Comparison of ENCODE assay signal across 8 cellular contexts in the genomic region with DNA sequence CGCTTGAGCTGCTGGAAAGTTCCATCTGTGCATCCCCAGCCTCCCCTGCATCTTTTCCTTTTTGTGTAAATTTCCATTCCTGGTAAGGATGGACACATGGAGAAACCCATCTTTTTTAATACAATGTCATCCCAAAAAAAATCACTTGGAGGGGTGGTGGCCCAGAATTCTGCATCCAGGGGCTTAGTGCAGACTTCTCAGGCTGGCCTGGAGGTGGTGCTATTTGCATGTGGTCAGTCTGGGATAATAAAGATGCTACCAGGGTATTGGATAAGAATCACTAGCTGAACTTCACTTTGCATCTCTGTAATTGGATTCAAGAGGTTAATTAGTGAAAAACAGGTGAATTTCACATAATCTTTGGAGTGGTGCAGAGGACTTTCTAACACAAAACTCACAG. TPM values are rescaled to one million over a fixed set of nuclear protein-coding genes. Genes with fewer than 3 reads are reported as not detected.
A peak's percentile ranks its signal among the peaks of the same experiment; 100 is the strongest.
DNase-seq lines count a peak whose midpoint lies in the region; ATAC-seq and TF ChIP-seq lines count a peak whose summit lies in the region.

No MANE protein-coding gene starts in this region.

- intact Hi-C loops in left colon (cut with DNase I, micrococcal nuclease): loop anchor here in 1 of 2 donors (10.0 kb wide), 2 partner anchors 56 to 286 kb away; partner anchors contain the start of genes NMB, SLC28A1 and WDR73

- DNase-seq in NCI-H82 treated with DMSO at 0.1 percent for 48 hours (lab: John Stamatoyannopoulos, UW; ENCODE audit: unreplicated experiment): peak; percentile 63
- DNase-seq in amniotic epithelial cell (ENCODE audit: low read depth): peak; percentile 68
- DNase-seq in left colon: peak in 1 of 2 donors; percentile 42
- DNase-seq in suprapubic skin (ENCODE audit: low spot score in 2 of 2): no peak
- no peak for DNase-seq in effector CD4-positive, alpha-beta T cell

- peak overlapping the region; percentile 71 for H3K9ac ChIP-seq in BLaER1

- TF ChIP-seq POLR2A in suprapubic skin (IDR thresholded peaks at IDR 0.05): no peak

- TF ChIP-seq EP300 in suprapubic skin (IDR thresholded peaks at IDR 0.05): no peak

- peak; percentile 20 for ATAC-seq in left colon
- no peak for ATAC-seq in GM19397 (IDR thresholded peaks at IDR 0.05; ENCODE audit: unreplicated experiment)

- H3K4me1 ChIP-seq in BLaER1: peaks cover 73% of the 10 kb centered on the region
- H3K4me1 ChIP-seq in suprapubic skin: peaks cover 19% of the 10 kb centered on the region

- no peaks in the 10 kb centered on the region for H3K27me3 ChIP-seq in BLaER1
- H3K27me3 ChIP-seq in suprapubic skin: no peaks in the 10 kb centered on the region

- H3K27ac ChIP-seq in BLaER1: peak overlapping the region; percentile 96
- peak overlapping the region; percentile 53 for H3K27ac ChIP-seq in suprapubic skin

- TF ChIP-seq CTCF in GM12875 (IDR thresholded peaks at IDR 0.05; ENCODE audit: borderline replicate concordance, insufficient read depth, low read depth, low read length): peak; percentile 36; the same call in 1 of the 2 replicates
- peak; percentile 30 to 49 for TF ChIP-seq CTCF in suprapubic skin (IDR thresholded peaks at IDR 0.05)

- 0 out of 2 replicates have a peak, but pooled peaks cover 8% of the 10 kb centered on the region for H3K9me3 ChIP-seq in BLaER1
- no peaks in the 10 kb centered on the region for H3K9me3 ChIP-seq in suprapubic skin

- peak overlapping the region; percentile 94 for H3K4me2 ChIP-seq in BLaER1

- peaks cover 22% of the 10 kb centered on the region for H4K20me1 ChIP-seq in BLaER1

- H3K4me3 ChIP-seq in BLaER1 (peak overlapping the region; percentile 43), GM12875 (ENCODE audit: low read depth, low read length) (no peak overlapping the region), suprapubic skin (no peak overlapping the region)

- H3K36me3 ChIP-seq in BLaER1 (peaks cover 9% of the 10 kb centered on the region), suprapubic skin (peaks cover 2% of the 10 kb centered on the region)

- WGBS in suprapubic skin: 77% methylated on average over 1 of the region's 1 CpG

RNA-seq across cellular contexts. Expression of gene ZSCAN2, which starts 1.8 kb away (rescaled TPM):
- total RNA-seq in left colon (1 to 10 TPM; 5.4 to 8.2 TPM), suprapubic skin (1 to 10 TPM; 2.5 to 8.6 (median 5.3) TPM)

RNA-seq across cellular contexts. Expression of gene WDR73, which starts 55.1 kb away (rescaled TPM):
- 10 to 100 TPM; 17.0 to 20.5 TPM for total RNA-seq in left colon
- total RNA-seq in suprapubic skin: 10 to 100 TPM; 16.0 to 39.9 (median 27.2) TPM

RNA-seq across cellular contexts. Expression of gene NMB, which starts 59.0 kb away (rescaled TPM):
- 1 to 10 TPM; 1.8 to 2.8 TPM for total RNA-seq in left colon
- 1 to 10 TPM; 2.2 to 6.7 (median 3.5) TPM for total RNA-seq in suprapubic skin

Comparison
In these comparisons a context has a peak if more than half of its experiments do, and no peak if none do; other contexts are left out.
1. DNase-seq: peak in NCI-H82 treated with DMSO at 0.1 percent for 48 hours (single experiment) and amniotic epithelial cell (single experiment); none in suprapubic skin (0 of 2) and effector CD4-positive, alpha-beta T cell (single experiment).